25 cellular contexts compared by ENCODE assay signal in the genomic region with DNA sequence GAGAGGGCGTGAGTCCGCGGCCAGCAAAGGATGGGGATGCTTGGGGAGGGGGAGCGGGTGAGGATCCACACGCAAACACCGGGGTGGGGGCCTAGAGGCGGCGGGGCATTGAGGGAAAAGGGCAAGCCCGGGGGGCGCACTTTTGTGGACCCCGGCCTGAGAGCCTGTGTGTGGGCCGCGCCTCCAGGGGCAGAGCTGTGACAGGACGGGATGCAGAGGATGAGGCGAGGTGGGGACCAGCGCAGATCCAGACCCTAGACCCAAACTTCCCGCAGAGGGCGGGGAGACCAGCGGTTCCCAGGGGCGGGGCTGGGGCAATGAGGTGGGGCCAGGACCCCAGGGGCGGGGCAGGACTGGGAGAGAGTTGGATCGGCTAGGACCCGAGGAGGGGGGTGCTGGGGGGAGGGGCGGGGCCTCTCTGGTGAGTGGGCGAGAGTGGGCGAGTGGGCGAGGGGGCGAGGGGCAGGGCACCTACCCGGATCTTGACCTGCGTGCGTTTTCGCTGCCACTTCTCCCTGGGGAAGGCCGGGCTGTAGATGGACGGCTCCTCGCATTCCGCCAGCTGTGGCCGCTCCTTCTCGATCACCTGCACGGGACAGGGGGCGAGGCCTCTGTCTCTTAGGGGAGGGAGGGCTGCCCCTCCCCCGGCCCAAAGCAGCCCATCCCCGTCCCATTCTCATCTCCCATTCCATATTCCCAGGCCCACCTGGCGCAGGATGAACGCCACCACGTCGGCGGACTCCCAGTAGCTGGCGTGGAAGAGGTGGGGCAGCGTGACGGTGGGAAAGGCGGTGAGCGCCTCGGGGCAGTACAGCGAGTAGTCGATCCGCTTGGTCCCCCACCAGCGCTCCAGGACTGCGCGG. TPM values are rescaled to one million over a fixed set of nuclear protein-coding genes. Genes with fewer than 3 reads are reported as not detected.
A peak's percentile ranks its signal among the peaks of the same experiment; 100 is the strongest.
DNase-seq lines count a peak whose midpoint lies in the region; ATAC-seq, FAIRE-seq and TF ChIP-seq lines count a peak whose summit lies in the region.
"Had no signal": no experiment of that assay in that cellular context is flagged by ENCODE, and none has a peak within 500 bp of the region (broad histone marks: within the 10 kb centered on the region; RNA-seq: fewer than 3 reads in every experiment).

No MANE protein-coding gene starts in this region.

- no CpG with 5 or more reads among the region's 59 CpGs for WGBS in neuronal stem cell (ENCODE audit: extremely low coverage in 2 of 2, insufficient read length in 2 of 2, insufficient replicate concordance in 1 of 2), 2 donors

- H2AFZ ChIP-seq in GM23338 (no peak overlapping the region), neuronal stem cell (ENCODE audit: low read length) (no peak overlapping the region)

- H3K9me3 ChIP-seq in neuronal stem cell (replicated peaks in 1 of 2; ENCODE audit: control insufficient read depth in 2 of 2, insufficient read depth in 1 of 2, low read depth in 1 of 2, low read length in 2 of 2): no peaks in the 10 kb centered on the region
- H3K9me3 ChIP-seq: BLaER1, MG63 had no signal

- no peak overlapping the region for H4K8ac ChIP-seq in neuronal stem cell (ENCODE audit: low read depth, low read length)

- H3K9me3 Mint-ChIP-seq in GM23338: no peaks in the 10 kb centered on the region
- H3K9me3 Mint-ChIP-seq in WTC11: no peaks in the 10 kb centered on the region
- H3K9me3 Mint-ChIP-seq: CD4-positive, alpha-beta T cell had no signal

- H4K91ac ChIP-seq in neuronal stem cell (ENCODE audit: low read depth, low read length, poor library complexity): no peak overlapping the region

- no peaks in the 10 kb centered on the region for H3K79me2 ChIP-seq in GM23338 (replicated peaks; ENCODE audit: insufficient read depth)

- H3K23ac ChIP-seq in neuronal stem cell (ENCODE audit: low read depth, low read length, poor library complexity): no peak overlapping the region

- CTCF ChIA-PET in WTC11 (lab: Charles Lee): interaction anchor here (1.0 kb wide), 1 partner anchor 105 kb away, joined by 3 read pairs; no protein-coding TSS in a partner anchor

- H3K4me1 Mint-ChIP-seq in GM23338 (no peaks in the 10 kb centered on the region; the same call in 2 of the 3 replicates), WTC11 (no peaks in the 10 kb centered on the region)

- no peak overlapping the region for H2BK12ac ChIP-seq in neuronal stem cell (ENCODE audit: low read length)

- H3K4me1 ChIP-seq in GM23338 (ENCODE audit: insufficient read depth): no peaks in the 10 kb centered on the region
- H3K4me1 ChIP-seq in neuronal stem cell (ENCODE audit: control insufficient read depth in 2 of 2, insufficient read depth in 1 of 2, low read depth in 1 of 2, low read length in 2 of 2): no peaks in the 10 kb centered on the region
- H3K4me1 ChIP-seq: BLaER1 had no signal

- DNase-seq in D721Med (ENCODE audit: insufficient read length, low spot score) (peak; percentile 11), GM23338 (ENCODE audit: low spot score) (peak; percentile 42), WTC11 (ENCODE audit: low spot score) (peak; percentile 45), neuronal stem cell (ENCODE audit: low spot score) (no peak), GM19240 (ENCODE audit: insufficient read length, low spot score) (no peak)
- DNase-seq: ACHN; CD4-positive, alpha-beta T cell; COR-L47; DND-41; MG63; NCI-H1417; NCI-H1694 treated with DMSO at 0.1 percent for 48 hours; NCI-H2081 treated with DMSO at 0.1 percent for 48 hours; NCI-H2171 treated with DMSO at 0.1 percent for 48 hours; NCI-H524 treated with DMSO at 0.1 percent for 48 hours; OCI-M1; SW 1271 had no signal

- H2AK5ac ChIP-seq in neuronal stem cell (ENCODE audit: low read depth, low read length): no peak overlapping the region

- H2BK5ac ChIP-seq in neuronal stem cell (ENCODE audit: low read length): no peak overlapping the region

- peaks cover 9% of the 10 kb centered on the region for H3K79me1 ChIP-seq in neuronal stem cell (ENCODE audit: low read depth, low read length)

- H3K18ac ChIP-seq in neuronal stem cell (ENCODE audit: low read length): peak overlapping the region; percentile 17

- H3F3A ChIP-seq in GM23338 (replicated peaks; ENCODE audit: low read depth): 0 out of 2 replicates have a peak, but pooled peaks cover 3% of the 10 kb centered on the region

- no peaks in the 10 kb centered on the region for H3K9me2 ChIP-seq in GM23338 (ENCODE audit: insufficient read depth)

- H3K27me3 Mint-ChIP-seq in GM23338 (ENCODE audit: insufficient read depth, low read depth, poor library complexity) (peaks cover 4% of the 10 kb centered on the region), WTC11 (ENCODE audit: low read depth) (no peaks in the 10 kb centered on the region)
- H3K27me3 Mint-ChIP-seq: CD4-positive, alpha-beta T cell had no signal

- H3K27ac ChIP-seq in GM23338 (ENCODE audit: low read depth): no peak overlapping the region
- H3K27ac ChIP-seq in neuronal stem cell (replicated peaks; ENCODE audit: low read length): no peak overlapping the region
- H3K27ac ChIP-seq: BLaER1 had no signal

- POLR2A ChIA-PET in WTC11 (lab: Charles Lee): no interaction called here

- FAIRE-seq in D721Med (lab: Jason Lieb, UNC): no peak
- FAIRE-seq: H1, RCC 7860 had no signal

- ATAC-seq in GM23338 (peak; percentile 61), WTC11 (peak; percentile 42), GM21381 (IDR thresholded peaks at IDR 0.05; ENCODE audit: unreplicated experiment) (no peak), GM18873 (IDR thresholded peaks at IDR 0.05; ENCODE audit: low FRiP score, unreplicated experiment) (no peak)
- ATAC-seq: Right ventricle myocardium inferior had no signal

- no peak for TF ChIP-seq CTCF in D721Med (IDR thresholded peaks at IDR 0.05; ENCODE audit: insufficient read depth, missing control alignments)
- TF ChIP-seq CTCF in GM23338 (conservative IDR thresholded peaks at IDR 0.05; ENCODE audit: low read depth in 2 of 2): no peak
- no peak for TF ChIP-seq CTCF in WTC11 (IDR thresholded peaks at IDR 0.05)

- H3K27ac Mint-ChIP-seq in GM23338 (no peak overlapping the region), WTC11 (no peak overlapping the region)
- H3K27ac Mint-ChIP-seq: CD4-positive, alpha-beta T cell had no signal

- no peaks in the 10 kb centered on the region; the same call in 1 of the 2 replicates for H4K20me1 ChIP-seq in GM23338 (replicated peaks; ENCODE audit: insufficient read depth)

- H3K36me3 Mint-ChIP-seq in GM23338 (ENCODE audit: low read depth) (peaks cover 3% of the 10 kb centered on the region; the same call in 1 of the 3 replicates), WTC11 (0 out of 2 replicates have a peak, but pooled peaks cover 3% of the 10 kb centered on the region)

- no peak overlapping the region for H3K9ac ChIP-seq in neuronal stem cell (ENCODE audit: low read depth, low read length, poor library complexity)
- H3K9ac ChIP-seq: BLaER1 had no signal

- H3K27me3 ChIP-seq in GM23338 (ENCODE audit: insufficient read depth) (no peaks in the 10 kb centered on the region), neuronal stem cell (ENCODE audit: control insufficient read depth in 3 of 3, insufficient read depth in 3 of 3, low read depth in 1 of 3, low read length in 3 of 3) (no peaks in the 10 kb centered on the region)
- H3K27me3 ChIP-seq: BLaER1, MG63 had no signal

- no peaks in the 10 kb centered on the region; the same call in 1 of the 2 replicates for H3K36me3 ChIP-seq in GM23338 (ENCODE audit: insufficient read depth)
- H3K36me3 ChIP-seq in neuronal stem cell (replicated peaks in 1 of 2; ENCODE audit: control insufficient read depth in 2 of 2, insufficient read depth in 2 of 2, low read length in 2 of 2): peaks cover 65 to 90% of the 10 kb centered on the region in 2 donors

- H3K4me3 ChIP-seq in GM23338: no peak overlapping the region
- H3K4me3 ChIP-seq in neuronal stem cell (ENCODE audit: low read length in 2 of 2): no peak overlapping the region
- H3K4me3 ChIP-seq: BLaER1, MG63 had no signal

- no peak overlapping the region for H2BK120ac ChIP-seq in neuronal stem cell (ENCODE audit: low read depth, low read length)

- no peak overlapping the region for H3K4me3 Mint-ChIP-seq in GM23338
- no peak overlapping the region for H3K4me3 Mint-ChIP-seq in WTC11
- H3K4me3 Mint-ChIP-seq: CD4-positive, alpha-beta T cell had no signal

- H2BK15ac ChIP-seq in neuronal stem cell (ENCODE audit: low read length): no peak overlapping the region

- H3K14ac ChIP-seq in neuronal stem cell (ENCODE audit: low read length): no peak overlapping the region

- no peak overlapping the region for H3K4ac ChIP-seq in neuronal stem cell (ENCODE audit: low read length)

- H3K4me2 ChIP-seq in GM23338: no peak overlapping the region
- H3K4me2 ChIP-seq in neuronal stem cell (ENCODE audit: insufficient read depth, low read length, poor library complexity, severe bottlenecking): no peak overlapping the region
- H3K4me2 ChIP-seq: BLaER1 had no signal

TF ChIP-seq in GM23338, 12 proteins besides CTCF, POLR2A, EP300 and RAD21 (continues in another document):
- TF ChIP-seq ZNF114 (CRISPR knock-in tag; IDR thresholded peaks at IDR 0.05) (no peak), CREB1 (CRISPR knock-in tag; IDR thresholded peaks at IDR 0.05; ENCODE audit: low read depth) (no peak)

TF ChIP-seq in WTC11, 78 proteins besides CTCF, POLR2A, EP300 and RAD21 (continues in another document):
- TF ChIP-seq TEAD1 (CRISPR knock-in tag; IDR thresholded peaks at IDR 0.05): no peak

RNA-seq across cellular contexts. Expression of a gene that starts 10.6 kb away (rescaled TPM):
- 46.8 and 57.1 TPM in 2 replicates for total RNA-seq in GM23338 (2014; rRNA removed; shearing (Covaris generic))
- polyA plus RNA-seq in GM23338 (2016; fragmentation: Nextera tagmentation; extraction: Ambion mirVana): 8.7 and 9.1 TPM in 2 replicates
- 51.3 to 55.4 TPM (median 51.8 TPM) in 3 replicates for total RNA-seq in WTC11 (2021)
- 54.3 TPM for polyA plus RNA-seq in neuronal stem cell (2013, experiment 1 of 2)
- 53.2 TPM for polyA plus RNA-seq in neuronal stem cell (2013, experiment 2 of 2)

RNA-seq across cellular contexts. Expression of a gene that starts 11.8 kb away (rescaled TPM):
- total RNA-seq in GM23338 (2014; rRNA removed; shearing (Covaris generic)): 22.1 and 29.1 TPM in 2 replicates
- polyA plus RNA-seq in GM23338 (2016; fragmentation: Nextera tagmentation; extraction: Ambion mirVana): 32.1 and 33.3 TPM in 2 replicates
- total RNA-seq in WTC11 (2021): 32.8 to 42.1 TPM (median 40.0 TPM) in 3 replicates
- 39.8 TPM for polyA plus RNA-seq in neuronal stem cell (2013, experiment 1 of 2)
- polyA plus RNA-seq in neuronal stem cell (2013, experiment 2 of 2): 38.5 TPM

RNA-seq across cellular contexts. Expression of a gene that starts 13.4 kb away (rescaled TPM):
- 39.8 and 48.6 TPM in 2 replicates for total RNA-seq in GM23338 (2014; rRNA removed; shearing (Covaris generic))
- 120 and 128 TPM in 2 replicates for polyA plus RNA-seq in GM23338 (2016; fragmentation: Nextera tagmentation; extraction: Ambion mirVana)
- total RNA-seq in WTC11 (2021): 47.6 to 53.1 TPM (median 52.5 TPM) in 3 replicates
- 32.9 TPM for polyA plus RNA-seq in neuronal stem cell (2013, experiment 1 of 2)
- 30.1 TPM for polyA plus RNA-seq in neuronal stem cell (2013, experiment 2 of 2)

RNA-seq across cellular contexts. Expression of a gene that starts 25.6 kb away (rescaled TPM):
- total RNA-seq in GM23338 (2014; rRNA removed; shearing (Covaris generic)): 61.4 and 101 TPM in 2 replicates
- polyA plus RNA-seq in GM23338 (2016; fragmentation: Nextera tagmentation; extraction: Ambion mirVana): 64.7 and 69.2 TPM in 2 replicates
- 55.6 to 61.1 TPM (median 59.6 TPM) in 3 replicates for total RNA-seq in WTC11 (2021)
- 76.5 TPM for polyA plus RNA-seq in neuronal stem cell (2013, experiment 1 of 2)
- 73.2 TPM for polyA plus RNA-seq in neuronal stem cell (2013, experiment 2 of 2)

RNA-seq across cellular contexts. Expression of a gene that starts 28.6 kb away (rescaled TPM):
- not detected in 2 replicates for total RNA-seq in GM23338 (2014; rRNA removed; shearing (Covaris generic))
- polyA plus RNA-seq in GM23338 (2016; fragmentation: Nextera tagmentation; extraction: Ambion mirVana): not detected in 2 replicates
- not detected in 3 replicates for total RNA-seq in WTC11 (2021)
- not detected for polyA plus RNA-seq in neuronal stem cell (2013, experiment 1 of 2)
- polyA plus RNA-seq in neuronal stem cell (2013, experiment 2 of 2): not detected
- total RNA-seq: CD4-positive, alpha-beta T cell; H1; LHCN-M2; Right ventricle myocardium inferior; SK-MEL-5 had no signal
- polyA plus RNA-seq: H1 had no signal

Comparison
In these comparisons a context has a peak if more than half of its experiments do, and no peak if none do; other contexts are left out.
1. DNase-seq: peak in D721Med (single experiment), GM23338 (single experiment) and WTC11 (single experiment); none in neuronal stem cell (single experiment) and GM19240 (single experiment).
2. ATAC-seq: peak in GM23338 (single experiment) and WTC11 (single experiment); none in GM21381 (single experiment) and GM18873 (single experiment).